ENCODE assay signal across 12 cellular contexts in genomic region chr9:104869801-104870200, GRCh38. TPM values are rescaled to one million over a fixed set of nuclear protein-coding genes. Genes with fewer than 3 reads are reported as not detected.
DNase-seq lines count a peak whose midpoint lies in the region; ATAC-seq and TF ChIP-seq lines count a peak whose summit lies in the region.
"Had no signal": no experiment of that assay in that cellular context is flagged by ENCODE, and none has a peak within 500 bp of the region (broad histone marks: within the 10 kb centered on the region; RNA-seq: fewer than 3 reads in every experiment).

No MANE protein-coding gene starts in this region.

- H4K20me1 ChIP-seq in PC-9 (ENCODE audit: insufficient read depth): no peaks in the 10 kb centered on the region

- H3K9me3 ChIP-seq in PC-9 (ENCODE audit: insufficient read depth, low read depth): no peaks in the 10 kb centered on the region
- H3K9me3 ChIP-seq in psoas muscle: no peaks in the 10 kb centered on the region

- H3F3A ChIP-seq in PC-9 (ENCODE audit: insufficient read depth, low read depth): peaks cover 53% of the 10 kb centered on the region

- H3K79me2 ChIP-seq in ACC112 (ENCODE audit: control insufficient read depth, insufficient read depth, low read length, unreplicated experiment) (no peaks in the 10 kb centered on the region), PC-9 (ENCODE audit: low read depth) (peaks cover 57% of the 10 kb centered on the region)

- no peaks in the 10 kb centered on the region for H3K27me3 ChIP-seq in ACC112 (ENCODE audit: insufficient read depth, low read length)
- H3K27me3 ChIP-seq in PC-9 (ENCODE audit: insufficient read depth, low read depth): no peaks in the 10 kb centered on the region
- no peaks in the 10 kb centered on the region for H3K27me3 ChIP-seq in psoas muscle (ENCODE audit: insufficient read depth in 3 of 3, low read length in 2 of 3)

- H3K27ac ChIP-seq in ACC112 (ENCODE audit: low read depth, low read length) (peak overlapping the region; percentile 75), PC-9 (peak overlapping the region; percentile 90), psoas muscle (peak overlapping the region; percentile 81)

- no peaks in the 10 kb centered on the region for H3K9me2 ChIP-seq in PC-9 (ENCODE audit: insufficient read depth)

- H3K4me1 ChIP-seq in ACC112 (ENCODE audit: control insufficient read depth, insufficient read depth, low read length, unreplicated experiment) (peaks cover 75% of the 10 kb centered on the region), PC-9 (replicated peaks; ENCODE audit: insufficient read depth) (peaks cover 83% of the 10 kb centered on the region), psoas muscle (peaks cover 64% of the 10 kb centered on the region)

- H3K36me3 ChIP-seq in ACC112 (ENCODE audit: insufficient read depth, low read length): no peaks in the 10 kb centered on the region
- peaks cover 19% of the 10 kb centered on the region; the same call in 1 of the 2 replicates for H3K36me3 ChIP-seq in PC-9 (ENCODE audit: low read depth)
- peaks cover 0 to 26% of the 10 kb centered on the region in 2 donors for H3K36me3 ChIP-seq in psoas muscle (ENCODE audit: insufficient read depth in 1 of 2, low read depth in 1 of 2)

- in situ Hi-C loops in GM13977 (cut with MboI; ENCODE audit: low pct_unique_long_range_greater_than_20kb, low sequenced_read_pairs, unreplicated experiment): loop anchor here (10.0 kb wide), 1 partner anchor 285 kb away; no protein-coding TSS in a partner anchor

- CTCF ChIA-PET in PC-9 (lab: Charles Lee): interaction anchor here (1.2 kb wide), 1 partner anchor 546 kb away, joined by 4 read pairs; no protein-coding TSS in a partner anchor

- POLR2A ChIA-PET in PC-9 (lab: Charles Lee; ENCODE audit: unreplicated experiment): interaction anchor here (0.6 to 0.9 kb wide), 2 partner anchors 40 to 427 kb away, joined by 4 to 8 read pairs; no protein-coding TSS in a partner anchor

- intact Hi-C loops in PC-9 (cut with micrococcal nuclease; ENCODE audit: unreplicated experiment) (loop anchor here (5.0 to 10.0 kb wide), 2 partner anchors 105 to 262 kb away; no protein-coding TSS in a partner anchor), psoas muscle (cut with DNase I) (loop anchor here (5.0 to 10.0 kb wide), 7 partner anchors 32 to 288 kb away; partner anchors contain the start of gene ABCA1 (in 2 of the 2))

- TF ChIP-seq CTCF in PC-9 (conservative IDR thresholded peaks at IDR 0.05) (no peak), fibroblast of villous mesenchyme (IDR thresholded peaks at IDR 0.05; ENCODE audit: insufficient read depth, low read depth, low read length) (no peak), psoas muscle (IDR thresholded peaks at IDR 0.05) (no peak), GM13977 (IDR thresholded peaks at IDR 0.05; ENCODE audit: extremely low read depth, insufficient read depth, missing control alignments) (no peak)

- H2AFZ ChIP-seq in ACC112 (ENCODE audit: low read length, unreplicated experiment) (no peak overlapping the region), PC-9 (no peak overlapping the region)

- whole genome bisulfite sequencing in psoas muscle, 3 donors: 65 to 81% (median 66%) methylated on average over 1 of the region's 1 CpG

- H3K4me2 ChIP-seq in PC-9: peak overlapping the region; percentile 84

- no peak for ATAC-seq in psoas muscle
- ATAC-seq in GM21381 (IDR thresholded peaks at IDR 0.05; ENCODE audit: unreplicated experiment): no peak

- H3K4me3 ChIP-seq in ACC112 (ENCODE audit: low read depth, low read length): no peak overlapping the region
- no peak overlapping the region for H3K4me3 ChIP-seq in PC-9
- no peak overlapping the region for H3K4me3 ChIP-seq in fibroblast of villous mesenchyme (ENCODE audit: low read depth, low read length)
- H3K4me3 ChIP-seq in psoas muscle: no peak overlapping the region

- BruUV-seq in PC-9 (replicated peaks; lab: Mats Ljungman, UMichigan): no TSS peak

- DNase-seq in PC-9: no peak
- peak; percentile 21 for DNase-seq in fibroblast of villous mesenchyme (ENCODE audit: low read depth)
- no peak for DNase-seq in psoas muscle
- no peak for DNase-seq in NCI-H1048 (lab: John Stamatoyannopoulos, UW)
- DNase-seq in GM13977 (ENCODE audit: low spot score): no peak
- DNase-seq in activated CD4-positive, alpha-beta T cell treated with anti-CD3 and anti-CD28 coated beads, Interleukin-2, amount 50 U/mL, for 4 hours: no peak
- DNase-seq: activated CD4-positive, alpha-beta memory T cell treated with anti-CD3 and anti-CD28 coated beads, Interleukin-2, amount 10 ng/mL, durations not matched to agents 7 days and 5 days; EL; NCI-H2081 treated with DMSO at 0.1 percent for 48 hours; T-helper 9 cell had no signal

RNA-seq across cellular contexts. Expression of gene ABCA1, which starts 58.2 kb away (rescaled TPM):
- total RNA-seq in PC-9 (2021) (22.4 and 38.3 TPM in 2 replicates), fibroblast of villous mesenchyme (88.3 and 132 TPM in 2 replicates), psoas muscle (10 to 100 TPM in 2 of 4 donors, 1 to 10 TPM in 2; 8.2 to 26.1 (median 16.2) TPM)
- polyA plus RNA-seq in psoas muscle: 1 to 10 TPM; 1.9 to 6.3 (median 3.3) TPM
